8 cellular contexts compared by ENCODE assay signal in genomic region chrX:15674899-15675489, GRCh38. TPM values are rescaled to one million over a fixed set of nuclear protein-coding genes. Genes with fewer than 3 reads are reported as not detected.
DNase-seq lines count a peak whose midpoint lies in the region; ATAC-seq lines count a peak whose summit lies in the region.

No MANE protein-coding gene starts in this region.

- H3K4me1 ChIP-seq in HUES48 (ENCODE audit: control insufficient read depth, insufficient read depth, low read length) (peaks cover 5% of the 10 kb centered on the region; the same call in 1 of the 2 replicates), NT2/D1 (ENCODE audit: insufficient read depth, insufficient read length) (no peaks in the 10 kb centered on the region), mononuclear cell (ENCODE audit: insufficient read depth, low read length) (peaks cover 41% of the 10 kb centered on the region)

- H3K27me3 ChIP-seq in HUES48 (ENCODE audit: control insufficient read depth, insufficient read depth, low read length) (no peaks in the 10 kb centered on the region; the same call in 1 of the 2 replicates), NT2/D1 (ENCODE audit: insufficient read depth, insufficient read length) (no peaks in the 10 kb centered on the region), mononuclear cell (ENCODE audit: insufficient read depth, low read length) (no peaks in the 10 kb centered on the region)

- no peaks in the 10 kb centered on the region for H3K9me3 ChIP-seq in HUES48 (ENCODE audit: control insufficient read depth, insufficient read depth, low read length)
- H3K9me3 ChIP-seq in NT2/D1 (ENCODE audit: insufficient read depth, low read length): no peaks in the 10 kb centered on the region
- H3K9me3 ChIP-seq in mononuclear cell (ENCODE audit: low read depth, low read length): no peaks in the 10 kb centered on the region

- ATAC-seq in GM21447 (IDR thresholded peaks at IDR 0.05; ENCODE audit: unreplicated experiment): peak; percentile 84

- peak overlapping the region; percentile 99 for H3K4me3 ChIP-seq in HUES48 (ENCODE audit: low read depth, low read length)
- peak overlapping the region; percentile 93 for H3K4me3 ChIP-seq in NT2/D1 (ENCODE audit: insufficient read length, low read depth)
- H3K4me3 ChIP-seq in mononuclear cell (ENCODE audit: low read length): peak overlapping the region; percentile 71

- H3K9ac ChIP-seq in HUES48 (ENCODE audit: low read depth, low read length) (peak overlapping the region; percentile 92), NT2/D1 (ENCODE audit: insufficient read length, low read depth) (peak overlapping the region; percentile 97)

- H3K36me3 ChIP-seq in HUES48 (ENCODE audit: control insufficient read depth, insufficient read depth, low read length): peaks cover 11% of the 10 kb centered on the region
- H3K36me3 ChIP-seq in NT2/D1 (ENCODE audit: insufficient read depth, insufficient read length, low read length): peaks cover 17% of the 10 kb centered on the region

- DNase-seq in D341Med (ENCODE audit: low spot score) (peak; percentile 80), NT2/D1 (ENCODE audit: low read depth, low spot score) (peak; percentile 77), epithelial cell of prostate (ENCODE audit: low read depth, low spot score) (peak; percentile 60)
- peak; percentile 92 for DNase-seq in activated CD8-positive, alpha-beta memory T cell treated with anti-CD3 and anti-CD28 coated beads, Interleukin-2, amount 50 U/mL, for 4 hours
- peak; percentile 72 to 76 for DNase-seq in stimulated activated CD8-positive, alpha-beta memory T cell treated with anti-CD3 and anti-CD28 coated beads, Interleukin-2, amount 100 ng/mL, for 48 hours (ENCODE audit: low read depth in 2 of 2)

- H3K27ac ChIP-seq in HUES48 (ENCODE audit: low read depth, low read length): peak overlapping the region; percentile 96
- peak overlapping the region; percentile 94 for H3K27ac ChIP-seq in epithelial cell of prostate

RNA-seq across cellular contexts. Expression of gene CLTRN, which starts 10.4 kb away (rescaled TPM):
- total RNA-seq in mononuclear cell: 0.31 TPM

Comparison
In these comparisons a context has a peak if more than half of its experiments do, and no peak if none do; other contexts are left out.
1. Peak in every context shown above with its lines: DNase-seq, ATAC-seq, H3K4me3 ChIP-seq and H3K27ac ChIP-seq.